Comparison of ENCODE assay signal across 23 cellular contexts in the genomic region with DNA sequence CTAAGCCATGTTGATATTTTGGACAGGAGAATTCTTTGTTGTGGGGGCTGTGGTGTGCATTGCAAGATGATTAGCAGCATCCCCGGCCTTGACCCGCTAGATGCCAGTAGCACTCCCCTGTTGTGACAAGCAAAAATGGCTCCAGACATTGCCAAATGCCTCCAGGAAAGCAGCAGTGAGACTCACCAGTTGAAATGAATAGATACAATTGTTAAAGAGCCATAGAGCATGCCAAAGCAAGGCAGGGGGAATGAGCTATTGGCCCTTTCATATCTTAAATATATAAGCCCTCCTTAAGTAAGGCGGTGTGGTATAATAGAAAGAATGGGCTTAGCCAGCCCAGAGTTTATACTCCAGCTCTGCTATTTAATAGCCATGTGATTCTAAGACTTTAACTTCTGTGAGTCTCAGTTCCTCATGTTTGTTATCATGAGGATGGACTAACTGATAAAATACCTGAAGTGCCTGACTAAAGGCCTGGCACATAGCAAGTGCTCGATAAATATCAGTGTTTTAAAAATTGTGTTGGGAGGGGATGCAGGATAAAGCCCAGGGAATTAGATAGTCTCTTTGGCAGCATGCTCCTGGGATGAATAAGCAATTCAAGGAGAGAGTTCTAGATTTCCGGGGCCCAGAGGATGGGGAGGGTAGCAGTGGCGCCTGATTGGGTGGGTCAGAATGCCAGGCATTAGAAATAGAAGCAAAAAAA. TPM values are rescaled to one million over a fixed set of nuclear protein-coding genes. Genes with fewer than 3 reads are reported as not detected.
"Had no signal": no experiment of that assay in that cellular context is flagged by ENCODE, and none has a peak within 500 bp of the region (broad histone marks: within the 10 kb centered on the region; RNA-seq: fewer than 3 reads in every experiment).

No MANE protein-coding gene starts in this region.

- H3K79me2 ChIP-seq: hepatocyte had no signal

- H3K36me3 ChIP-seq: gastrocnemius medialis, heart left ventricle, ovary, sigmoid colon had no signal

- H3K4me1 ChIP-seq: gastrocnemius medialis, heart left ventricle, psoas muscle, sigmoid colon had no signal

- H3K9me3 ChIP-seq: gastrocnemius medialis, heart left ventricle, mucosa of descending colon, ovary, psoas muscle, sigmoid colon had no signal

- H3K4me3 ChIP-seq: gastrocnemius medialis, heart left ventricle, hepatocyte, lung, mucosa of descending colon, ovary, psoas muscle, sigmoid colon had no signal

- ATAC-seq: effector memory CD8-positive, alpha-beta T cell; gastrocnemius medialis; heart left ventricle; left lobe of liver; mucosa of descending colon; psoas muscle; right cardiac atrium; stimulated activated memory B cell treated with anti-CD40 and anti-IgM and Interleukin-4, amounts not matched to agents 10 μg/mL and 1 μg/mL and 100 μg/mL, for 72 hours; stimulated activated naive CD8-positive, alpha-beta T cell treated with anti-CD3 and anti-CD28 coated beads, Interleukin-15, Interleukin-2, amounts not matched to agents 100 U/mL and 50 U/mL, for 24 hours had no signal

- DNase-seq: cerebellar nuclear complex; cortex of kidney; effector memory CD8-positive, alpha-beta T cell; gastrocnemius medialis; heart left ventricle; kidney; mesenchymal stem cell; mucosa of descending colon; naive B cell; occipital lobe; ovary; posterior cingulate gyrus; psoas muscle; right cardiac atrium; sigmoid colon; stimulated activated CD4-positive, alpha-beta T cell treated with anti-CD3 and anti-CD28 coated beads, Interleukin-2, amount 100 ng/mL, for 24 hours; stimulated activated CD4-positive, alpha-beta T cell treated with anti-CD3 and anti-CD28 coated beads, Interleukin-4, amount 100 ng/mL, for 4 hours; stimulated activated naive CD8-positive, alpha-beta T cell treated with anti-CD3 and anti-CD28 coated beads, Interleukin-15, Interleukin-2, amounts not matched to agents 100 U/mL and 50 U/mL, for 24 hours; substantia nigra had no signal

- H3K4me2 ChIP-seq: hepatocyte had no signal

- H2AFZ ChIP-seq: hepatocyte had no signal

- H3K27ac ChIP-seq: gastrocnemius medialis, heart left ventricle, hepatocyte, ovary, psoas muscle, sigmoid colon had no signal

- H3K27me3 ChIP-seq: gastrocnemius medialis, heart left ventricle, hepatocyte, ovary, sigmoid colon had no signal

RNA-seq across cellular contexts. Expression of a gene that starts 21.1 kb away (rescaled TPM):
- total RNA-seq: gastrocnemius medialis had no signal
